9 cellular contexts compared by ENCODE assay signal in genomic region chr14:75274899-75275569, GRCh38. TPM values are rescaled to one million over a fixed set of nuclear protein-coding genes. Genes with fewer than 3 reads are reported as not detected.
DNase-seq lines count a peak whose midpoint lies in the region; ATAC-seq, FAIRE-seq and TF ChIP-seq lines count a peak whose summit lies in the region.
"Had no signal": no experiment of that assay in that cellular context is flagged by ENCODE, and none has a peak within 500 bp of the region (broad histone marks: within the 10 kb centered on the region; RNA-seq: fewer than 3 reads in every experiment).

No MANE protein-coding gene starts in this region.

- H3K27me3 ChIP-seq in SJSA1 (replicated peaks) (no peaks in the 10 kb centered on the region), ovary (no peaks in the 10 kb centered on the region)

- H3K4me3 Mint-ChIP-seq in endothelial cell (ENCODE audit: unreplicated experiment): no peak overlapping the region

- TF ChIP-seq POLR2A in ovary (IDR thresholded peaks at IDR 0.05): no peak

- peak; percentile 62 for TF ChIP-seq EP300 in ovary (IDR thresholded peaks at IDR 0.05)

- H3K4me1 ChIP-seq in SJSA1 (replicated peaks) (peaks cover 53% of the 10 kb centered on the region), ovary (ENCODE audit: insufficient read depth) (peaks cover 13% of the 10 kb centered on the region)

- H3K4me1 Mint-ChIP-seq in endothelial cell (ENCODE audit: unreplicated experiment): peaks cover 14% of the 10 kb centered on the region

- peak overlapping the region; percentile 70 for H3K27ac Mint-ChIP-seq in endothelial cell (ENCODE audit: unreplicated experiment)

- no peaks in the 10 kb centered on the region for H3K9me3 Mint-ChIP-seq in endothelial cell (ENCODE audit: unreplicated experiment)

- 79 to 90% (median 89%) methylated on average over 9 of the region's 9 CpGs for WGBS in ovary, 3 donors

- H3K9me3 ChIP-seq in SJSA1 (replicated peaks) (no peaks in the 10 kb centered on the region), ovary (no peaks in the 10 kb centered on the region)

- H3K27me3 Mint-ChIP-seq in endothelial cell (ENCODE audit: unreplicated experiment): peaks cover 15% of the 10 kb centered on the region

- TF ChIP-seq CTCF in endothelial cell (IDR thresholded peaks at IDR 0.05; ENCODE audit: unreplicated experiment): no peak
- no peak for TF ChIP-seq CTCF in ovary (IDR thresholded peaks at IDR 0.05)
- no peak for TF ChIP-seq CTCF in omental fat pad (IDR thresholded peaks at IDR 0.05)

- no peaks in the 10 kb centered on the region for H3K36me3 Mint-ChIP-seq in endothelial cell (ENCODE audit: low read depth, unreplicated experiment)

- H3K4me3 ChIP-seq in SJSA1 (no peak overlapping the region), ovary (no peak overlapping the region)

- FAIRE-seq in frontal cortex (lab: Jason Lieb, UNC): no peak

- ATAC-seq in HG03520 (IDR thresholded peaks at IDR 0.05; ENCODE audit: unreplicated experiment) (no peak), omental fat pad (ENCODE audit: low FRiP score) (no peak)

- DNase-seq in GDM1 (lab: John Stamatoyannopoulos, UW) (peak; percentile 70), SJSA1 (ENCODE audit: low read depth in 1 of 2, low spot score in 2 of 2) (peak in 1 of 2 experiments; percentile 53), endothelial cell (ENCODE audit: low spot score) (no peak), ovary (no peak), NCI-H82 (lab: John Stamatoyannopoulos, UW) (no peak), omental fat pad (ENCODE audit: low spot score) (no peak), frontal cortex (ENCODE audit: low spot score in 2 of 2) (no peak)

- H3K36me3 ChIP-seq in SJSA1 (peaks cover 2% of the 10 kb centered on the region; the same call in 1 of the 2 replicates), ovary (no peaks in the 10 kb centered on the region)

- 0 out of 2 replicates have a peak overlapping the region, but pooled peaks have one; percentile 35 for H3K27ac ChIP-seq in SJSA1
- no peak overlapping the region for H3K27ac ChIP-seq in ovary
- H3K27ac ChIP-seq: KMS-11 had no signal

- intact Hi-C loops in ovary (cut with DNase I): loop anchor here in 1 of 4 donors (5.0 kb wide), 1 partner anchor 98 kb away; the partner anchor contains the start of gene TMED10

RNA-seq across cellular contexts. Expression of gene FOS, which starts 3.6 kb away (rescaled TPM):
- total RNA-seq in SJSA1 (2014; rRNA removed; shearing (Covaris generic)): 6.6 and 7.9 TPM in 2 replicates
- total RNA-seq in endothelial cell (ENCODE audit: unreplicated experiment) (41.5 TPM), ovary (1,000 to 10,000 TPM in 2 of 7 donors, 100 to 1,000 TPM in 5; 115 to 2,019 (median 178) TPM), omental fat pad (1,000 to 10,000 TPM in 3 of 4 donors, 100 to 1,000 TPM in 1; 935 to 2,479 (median 2,174) TPM), frontal cortex (15.1 TPM)
- polyA plus RNA-seq in ovary: 100 to 1,000 TPM; 129 to 499 TPM
